ENCODE assay signal across 1 cellular context in the genomic region with DNA sequence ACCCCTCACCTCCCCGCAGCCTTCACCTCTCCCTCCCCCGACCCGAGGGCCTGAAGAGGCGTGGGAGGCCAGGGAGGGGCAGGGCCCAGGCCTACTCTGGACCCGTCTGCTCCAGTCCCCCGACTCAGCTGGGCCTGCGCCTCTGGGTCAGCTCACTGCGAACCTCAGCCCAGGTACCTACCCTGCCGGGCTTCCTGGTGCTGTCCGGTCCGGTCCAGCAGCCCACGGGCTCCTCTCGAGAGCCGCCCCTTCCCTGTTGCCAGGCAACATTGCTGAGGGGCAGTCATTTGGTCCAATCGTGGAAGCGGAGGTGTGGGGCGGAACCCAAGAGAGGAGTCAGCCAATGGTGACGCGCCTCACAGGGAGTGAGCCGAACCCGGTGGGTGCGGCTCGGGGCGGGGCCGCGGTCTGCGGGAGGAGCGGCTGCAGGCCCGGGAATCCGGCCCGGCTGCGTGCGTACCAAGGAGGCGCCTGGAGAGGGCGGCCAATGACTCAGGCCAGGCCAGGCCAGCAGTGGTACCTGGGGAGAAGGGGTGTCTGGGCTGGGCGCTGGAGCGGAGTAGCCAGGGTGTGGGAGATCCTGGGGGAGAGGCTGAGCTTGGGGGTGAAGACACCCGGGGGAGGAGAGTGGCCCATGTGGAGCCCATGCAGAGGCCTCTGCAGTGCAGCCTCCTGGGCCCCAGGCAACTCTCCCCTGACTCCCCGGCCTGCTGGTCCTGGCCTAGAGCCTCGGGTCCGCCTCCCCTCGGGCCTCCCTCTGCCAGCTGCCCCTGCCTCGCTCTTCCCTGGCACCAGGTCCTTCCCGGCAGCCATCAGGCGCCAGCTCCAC.
TF ChIP-seq lines count a peak whose summit lies in the region.

A gene with protein sequence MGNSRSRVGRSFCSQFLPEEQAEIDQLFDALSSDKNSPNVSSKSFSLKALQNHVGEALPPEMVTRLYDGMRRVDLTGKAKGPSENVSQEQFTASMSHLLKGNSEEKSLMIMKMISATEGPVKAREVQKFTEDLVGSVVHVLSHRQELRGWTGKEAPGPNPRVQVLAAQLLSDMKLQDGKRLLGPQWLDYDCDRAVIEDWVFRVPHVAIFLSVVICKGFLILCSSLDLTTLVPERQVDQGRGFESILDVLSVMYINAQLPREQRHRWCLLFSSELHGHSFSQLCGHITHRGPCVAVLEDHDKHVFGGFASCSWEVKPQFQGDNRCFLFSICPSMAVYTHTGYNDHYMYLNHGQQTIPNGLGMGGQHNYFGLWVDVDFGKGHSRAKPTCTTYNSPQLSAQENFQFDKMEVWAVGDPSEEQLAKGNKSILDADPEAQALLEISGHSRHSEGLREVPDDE (minus strand): TSS at position 240 of the 829 bp plus-strand sequence. CDS start 6,573 bp downstream, outside the sequence.

TF ChIP-seq in HepG2, 621 proteins besides CTCF, POLR2A, EP300 and RAD21 (continued from another document and continues in another):
- TF ChIP-seq HNF4G (IDR thresholded peaks at IDR 0.05; ENCODE audit: borderline replicate concordance, low read depth, low read length) (no peak), HNF4G (CRISPR knock-in tag; IDR thresholded peaks at IDR 0.05; ENCODE audit: borderline replicate concordance, low read depth) (0 out of 2 replicates have a peak, but pooled peaks have one; percentile 28), RFXAP (CRISPR knock-in tag; IDR thresholded peaks at IDR 0.05; ENCODE audit: borderline replicate concordance) (peak; percentile 95), ZFP62 (CRISPR knock-in tag; IDR thresholded peaks at IDR 0.05) (no peak), TAF1 (CRISPR knock-in tag; IDR thresholded peaks at IDR 0.05) (peak; percentile 79), PTBP1 (IDR thresholded peaks at IDR 0.05; ENCODE audit: low read depth, low read length, poor library complexity, severe bottlenecking) (no peak), ZNF768 (CRISPR knock-in tag; IDR thresholded peaks at IDR 0.05) (peak; percentile 63; the same call in 1 of the 2 replicates), SOX6 (IDR thresholded peaks at IDR 0.05) (no peak), SOX6 (CRISPR knock-in tag; IDR thresholded peaks at IDR 0.05) (peak; percentile 52), ZNF432 (CRISPR knock-in tag; IDR thresholded peaks at IDR 0.05; ENCODE audit: borderline replicate concordance) (no peak), CREM (IDR thresholded peaks at IDR 0.05) (no peak), CREM (CRISPR knock-in tag; IDR thresholded peaks at IDR 0.05) (no peak), RFXANK (CRISPR knock-in tag; IDR thresholded peaks at IDR 0.05) (no peak), TBX2 (CRISPR knock-in tag; IDR thresholded peaks at IDR 0.05; ENCODE audit: borderline replicate concordance) (peak; percentile 82), RAD51 (IDR thresholded peaks at IDR 0.05; ENCODE audit: borderline replicate concordance) (no peak), RFX1 (IDR thresholded peaks at IDR 0.05) (peak; percentile 99), SRF (IDR thresholded peaks at IDR 0.05; ENCODE audit: low read depth, low read length) (no peak), ZNF558 (CRISPR knock-in tag; IDR thresholded peaks at IDR 0.05; ENCODE audit: borderline replicate concordance) (no peak), ZMYM3 (CRISPR knock-in tag; IDR thresholded peaks at IDR 0.05) (peak; percentile 65; the same call in 1 of the 2 replicates), FIP1L1 (IDR thresholded peaks at IDR 0.05; ENCODE audit: borderline replicate concordance, insufficient read depth, low read depth, low read length) (no peak), ZNF879 (CRISPR knock-in tag; IDR thresholded peaks at IDR 0.05) (peak; percentile 81; the same call in 1 of the 2 replicates), ZFY (CRISPR knock-in tag; IDR thresholded peaks at IDR 0.05) (peak; percentile 96), ZNF329 (CRISPR knock-in tag; IDR thresholded peaks at IDR 0.05; ENCODE audit: low read depth) (no peak), TRIM24 (CRISPR knock-in tag; IDR thresholded peaks at IDR 0.05) (no peak), RCOR2 (CRISPR knock-in tag; IDR thresholded peaks at IDR 0.05) (no peak), ZBTB3 (CRISPR knock-in tag; IDR thresholded peaks at IDR 0.05; ENCODE audit: borderline replicate concordance, low read depth) (0 out of 2 replicates have a peak, but pooled peaks have one; percentile 37), FOSL2 (CRISPR knock-in tag; IDR thresholded peaks at IDR 0.05) (peak; percentile 58), KDM1A (CRISPR knock-in tag; IDR thresholded peaks at IDR 0.05) (no peak), NCOA2 (CRISPR knock-in tag; IDR thresholded peaks at IDR 0.05) (no peak), SOX5 (CRISPR knock-in tag; IDR thresholded peaks at IDR 0.05; ENCODE audit: borderline replicate concordance) (no peak), MED8 (CRISPR knock-in tag; IDR thresholded peaks at IDR 0.05; ENCODE audit: insufficient replicate concordance) (peak; percentile 25), PAX8 (CRISPR knock-in tag; IDR thresholded peaks at IDR 0.05; ENCODE audit: borderline replicate concordance) (0 out of 2 replicates have a peak, but pooled peaks have one; percentile 84), ZNF839 (CRISPR knock-in tag; IDR thresholded peaks at IDR 0.05; ENCODE audit: borderline replicate concordance) (peak; percentile 79; the same call in 1 of the 2 replicates), IKZF1 (IDR thresholded peaks at IDR 0.05) (no peak), AGO2 (optimal IDR thresholded peaks at IDR 0.05; ENCODE audit: low read depth, low read length) (peak; percentile 55), ZNF75D (CRISPR knock-in tag; IDR thresholded peaks at IDR 0.05; ENCODE audit: borderline replicate concordance) (no peak), ZNF773 (CRISPR knock-in tag; IDR thresholded peaks at IDR 0.05; ENCODE audit: borderline replicate concordance) (0 out of 2 replicates have a peak, but pooled peaks have one; percentile 14), ZBTB7A (CRISPR knock-in tag; IDR thresholded peaks at IDR 0.05) (no peak; the same call in 1 of the 2 replicates), MIXL1 (CRISPR knock-in tag; IDR thresholded peaks at IDR 0.05) (no peak), ZNF335 (CRISPR knock-in tag; IDR thresholded peaks at IDR 0.05) (0 out of 2 replicates have a peak, but pooled peaks have one; percentile 33), ZNF564 (CRISPR knock-in tag; IDR thresholded peaks at IDR 0.05) (no peak), KMT2B (CRISPR knock-in tag; IDR thresholded peaks at IDR 0.05) (no peak; the same call in 1 of the 2 replicates), ZNF562 (CRISPR knock-in tag; IDR thresholded peaks at IDR 0.05; ENCODE audit: borderline replicate concordance) (no peak), RORA (CRISPR knock-in tag; IDR thresholded peaks at IDR 0.05) (no peak), ZNF546 (CRISPR knock-in tag; conservative IDR thresholded peaks at IDR 0.05) (peak; percentile 67)
- TF ChIP-seq, protein P1, sequence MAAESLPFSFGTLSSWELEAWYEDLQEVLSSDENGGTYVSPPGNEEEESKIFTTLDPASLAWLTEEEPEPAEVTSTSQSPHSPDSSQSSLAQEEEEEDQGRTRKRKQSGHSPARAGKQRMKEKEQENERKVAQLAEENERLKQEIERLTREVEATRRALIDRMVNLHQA (CRISPR knock-in tag; IDR thresholded peaks at IDR 0.05): no peak
- TF ChIP-seq, protein P2, sequence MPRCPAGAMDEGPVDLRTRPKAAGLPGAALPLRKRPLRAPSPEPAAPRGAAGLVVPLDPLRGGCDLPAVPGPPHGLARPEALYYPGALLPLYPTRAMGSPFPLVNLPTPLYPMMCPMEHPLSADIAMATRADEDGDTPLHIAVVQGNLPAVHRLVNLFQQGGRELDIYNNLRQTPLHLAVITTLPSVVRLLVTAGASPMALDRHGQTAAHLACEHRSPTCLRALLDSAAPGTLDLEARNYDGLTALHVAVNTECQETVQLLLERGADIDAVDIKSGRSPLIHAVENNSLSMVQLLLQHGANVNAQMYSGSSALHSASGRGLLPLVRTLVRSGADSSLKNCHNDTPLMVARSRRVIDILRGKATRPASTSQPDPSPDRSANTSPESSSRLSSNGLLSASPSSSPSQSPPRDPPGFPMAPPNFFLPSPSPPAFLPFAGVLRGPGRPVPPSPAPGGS (CRISPR knock-in tag; IDR thresholded peaks at IDR 0.05): no peak
- TF ChIP-seq, protein P3, sequence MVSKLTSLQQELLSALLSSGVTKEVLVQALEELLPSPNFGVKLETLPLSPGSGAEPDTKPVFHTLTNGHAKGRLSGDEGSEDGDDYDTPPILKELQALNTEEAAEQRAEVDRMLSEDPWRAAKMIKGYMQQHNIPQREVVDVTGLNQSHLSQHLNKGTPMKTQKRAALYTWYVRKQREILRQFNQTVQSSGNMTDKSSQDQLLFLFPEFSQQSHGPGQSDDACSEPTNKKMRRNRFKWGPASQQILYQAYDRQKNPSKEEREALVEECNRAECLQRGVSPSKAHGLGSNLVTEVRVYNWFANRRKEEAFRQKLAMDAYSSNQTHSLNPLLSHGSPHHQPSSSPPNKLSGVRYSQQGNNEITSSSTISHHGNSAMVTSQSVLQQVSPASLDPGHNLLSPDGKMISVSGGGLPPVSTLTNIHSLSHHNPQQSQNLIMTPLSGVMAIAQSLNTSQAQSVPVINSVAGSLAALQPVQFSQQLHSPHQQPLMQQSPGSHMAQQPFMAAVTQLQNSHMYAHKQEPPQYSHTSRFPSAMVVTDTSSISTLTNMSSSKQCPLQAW (CRISPR knock-in tag; IDR thresholded peaks at IDR 0.05): peak; percentile 60; the same call in 1 of the 2 replicates
- TF ChIP-seq, protein P4, sequence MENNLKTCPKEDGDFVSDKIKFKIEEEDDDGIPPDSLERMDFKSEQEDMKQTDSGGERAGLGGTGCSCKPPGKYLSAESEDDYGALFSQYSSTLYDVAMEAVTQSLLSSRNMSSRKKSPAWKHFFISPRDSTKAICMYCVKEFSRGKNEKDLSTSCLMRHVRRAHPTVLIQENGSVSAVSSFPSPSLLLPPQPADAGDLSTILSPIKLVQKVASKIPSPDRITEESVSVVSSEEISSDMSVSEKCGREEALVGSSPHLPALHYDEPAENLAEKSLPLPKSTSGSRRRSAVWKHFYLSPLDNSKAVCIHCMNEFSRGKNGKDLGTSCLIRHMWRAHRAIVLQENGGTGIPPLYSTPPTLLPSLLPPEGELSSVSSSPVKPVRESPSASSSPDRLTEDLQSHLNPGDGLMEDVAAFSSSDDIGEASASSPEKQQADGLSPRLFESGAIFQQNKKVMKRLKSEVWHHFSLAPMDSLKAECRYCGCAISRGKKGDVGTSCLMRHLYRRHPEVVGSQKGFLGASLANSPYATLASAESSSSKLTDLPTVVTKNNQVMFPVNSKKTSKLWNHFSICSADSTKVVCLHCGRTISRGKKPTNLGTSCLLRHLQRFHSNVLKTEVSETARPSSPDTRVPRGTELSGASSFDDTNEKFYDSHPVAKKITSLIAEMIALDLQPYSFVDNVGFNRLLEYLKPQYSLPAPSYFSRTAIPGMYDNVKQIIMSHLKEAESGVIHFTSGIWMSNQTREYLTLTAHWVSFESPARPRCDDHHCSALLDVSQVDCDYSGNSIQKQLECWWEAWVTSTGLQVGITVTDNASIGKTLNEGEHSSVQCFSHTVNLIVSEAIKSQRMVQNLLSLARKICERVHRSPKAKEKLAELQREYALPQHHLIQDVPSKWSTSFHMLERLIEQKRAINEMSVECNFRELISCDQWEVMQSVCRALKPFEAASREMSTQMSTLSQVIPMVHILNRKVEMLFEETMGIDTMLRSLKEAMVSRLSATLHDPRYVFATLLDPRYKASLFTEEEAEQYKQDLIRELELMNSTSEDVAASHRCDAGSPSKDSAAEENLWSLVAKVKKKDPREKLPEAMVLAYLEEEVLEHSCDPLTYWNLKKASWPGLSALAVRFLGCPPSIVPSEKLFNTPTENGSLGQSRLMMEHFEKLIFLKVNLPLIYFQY (CRISPR knock-in tag; IDR thresholded peaks at IDR 0.05; ENCODE audit: borderline replicate concordance): peak; percentile 100
- TF ChIP-seq, protein P5, sequence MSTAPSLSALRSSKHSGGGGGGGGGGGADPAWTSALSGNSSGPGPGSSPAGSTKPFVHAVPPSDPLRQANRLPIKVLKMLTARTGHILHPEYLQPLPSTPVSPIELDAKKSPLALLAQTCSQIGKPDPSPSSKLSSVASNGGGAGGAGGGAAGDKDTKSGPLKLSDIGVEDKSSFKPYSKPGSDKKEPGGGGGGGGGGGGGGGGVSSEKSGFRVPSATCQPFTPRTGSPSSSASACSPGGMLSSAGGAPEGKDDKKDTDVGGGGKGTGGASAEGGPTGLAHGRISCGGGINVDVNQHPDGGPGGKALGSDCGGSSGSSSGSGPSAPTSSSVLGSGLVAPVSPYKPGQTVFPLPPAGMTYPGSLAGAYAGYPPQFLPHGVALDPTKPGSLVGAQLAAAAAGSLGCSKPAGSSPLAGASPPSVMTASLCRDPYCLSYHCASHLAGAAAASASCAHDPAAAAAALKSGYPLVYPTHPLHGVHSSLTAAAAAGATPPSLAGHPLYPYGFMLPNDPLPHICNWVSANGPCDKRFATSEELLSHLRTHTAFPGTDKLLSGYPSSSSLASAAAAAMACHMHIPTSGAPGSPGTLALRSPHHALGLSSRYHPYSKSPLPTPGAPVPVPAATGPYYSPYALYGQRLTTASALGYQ (CRISPR knock-in tag; IDR thresholded peaks at IDR 0.05): no peak; the same call in 1 of the 2 replicates
- TF ChIP-seq, protein P6, sequence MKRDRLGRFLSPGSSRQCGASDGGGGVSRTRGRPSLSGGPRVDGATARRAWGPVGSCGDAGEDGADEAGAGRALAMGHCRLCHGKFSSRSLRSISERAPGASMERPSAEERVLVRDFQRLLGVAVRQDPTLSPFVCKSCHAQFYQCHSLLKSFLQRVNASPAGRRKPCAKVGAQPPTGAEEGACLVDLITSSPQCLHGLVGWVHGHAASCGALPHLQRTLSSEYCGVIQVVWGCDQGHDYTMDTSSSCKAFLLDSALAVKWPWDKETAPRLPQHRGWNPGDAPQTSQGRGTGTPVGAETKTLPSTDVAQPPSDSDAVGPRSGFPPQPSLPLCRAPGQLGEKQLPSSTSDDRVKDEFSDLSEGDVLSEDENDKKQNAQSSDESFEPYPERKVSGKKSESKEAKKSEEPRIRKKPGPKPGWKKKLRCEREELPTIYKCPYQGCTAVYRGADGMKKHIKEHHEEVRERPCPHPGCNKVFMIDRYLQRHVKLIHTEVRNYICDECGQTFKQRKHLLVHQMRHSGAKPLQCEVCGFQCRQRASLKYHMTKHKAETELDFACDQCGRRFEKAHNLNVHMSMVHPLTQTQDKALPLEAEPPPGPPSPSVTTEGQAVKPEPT (CRISPR knock-in tag; IDR thresholded peaks at IDR 0.05; ENCODE audit: low read depth): peak; percentile 52; the same call in 1 of the 2 replicates
- TF ChIP-seq, protein P7, sequence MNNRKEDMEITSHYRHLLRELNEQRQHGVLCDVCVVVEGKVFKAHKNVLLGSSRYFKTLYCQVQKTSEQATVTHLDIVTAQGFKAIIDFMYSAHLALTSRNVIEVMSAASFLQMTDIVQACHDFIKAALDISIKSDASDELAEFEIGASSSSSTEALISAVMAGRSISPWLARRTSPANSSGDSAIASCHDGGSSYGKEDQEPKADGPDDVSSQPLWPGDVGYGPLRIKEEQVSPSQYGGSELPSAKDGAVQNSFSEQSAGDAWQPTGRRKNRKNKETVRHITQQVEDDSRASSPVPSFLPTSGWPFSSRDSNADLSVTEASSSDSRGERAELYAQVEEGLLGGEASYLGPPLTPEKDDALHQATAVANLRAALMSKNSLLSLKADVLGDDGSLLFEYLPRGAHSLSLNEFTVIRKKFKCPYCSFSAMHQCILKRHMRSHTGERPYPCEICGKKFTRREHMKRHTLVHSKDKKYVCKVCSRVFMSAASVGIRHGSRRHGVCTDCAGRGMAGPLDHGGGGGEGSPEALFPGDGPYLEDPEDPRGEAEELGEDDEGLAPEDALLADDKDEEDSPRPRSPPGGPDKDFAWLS (CRISPR knock-in tag; IDR thresholded peaks at IDR 0.05; ENCODE audit: borderline replicate concordance): 0 out of 2 replicates have a peak, but pooled peaks have one; percentile 70
